ENCODE assay signal across 12 cellular contexts in the genomic region with DNA sequence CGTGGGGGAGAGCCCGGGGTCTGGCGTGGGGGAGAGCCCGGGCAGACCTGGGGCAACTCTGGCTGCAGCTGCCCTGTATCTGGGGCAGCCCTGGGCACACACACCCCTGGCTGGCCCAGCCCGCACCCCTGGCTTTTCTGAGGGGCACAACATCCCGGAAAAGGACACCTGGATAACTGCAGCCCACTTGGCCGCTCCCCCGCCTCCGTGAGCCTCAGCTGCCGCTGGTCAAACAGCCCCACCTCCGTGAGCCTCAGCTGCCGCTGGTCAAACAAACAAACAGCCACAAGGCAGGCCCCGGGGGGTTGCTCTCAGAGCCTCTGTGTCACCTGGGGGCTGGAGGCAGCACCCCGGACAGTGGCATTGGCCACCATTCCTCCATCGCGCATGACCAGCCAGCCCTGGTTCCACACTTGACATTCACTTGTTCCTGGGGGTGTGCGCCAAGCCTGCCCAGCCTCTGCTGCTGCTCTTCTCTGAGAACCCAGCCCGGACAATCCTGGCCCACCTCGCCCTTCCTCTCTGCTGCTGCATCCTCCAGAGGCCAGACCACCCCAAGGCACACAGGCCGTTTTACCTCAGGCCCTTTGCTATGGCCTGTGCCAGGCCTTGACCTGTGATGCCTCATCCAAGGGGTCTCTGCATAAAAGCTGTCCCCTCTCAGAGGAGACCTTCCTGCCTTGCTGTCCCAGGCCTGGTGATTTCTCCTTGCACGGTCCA. TPM values are rescaled to one million over a fixed set of nuclear protein-coding genes. Genes with fewer than 3 reads are reported as not detected.
DNase-seq lines count a peak whose midpoint lies in the region; ATAC-seq, FAIRE-seq and TF ChIP-seq lines count a peak whose summit lies in the region.
"Had no signal": no experiment of that assay in that cellular context is flagged by ENCODE, and none has a peak within 500 bp of the region (broad histone marks: within the 10 kb centered on the region; RNA-seq: fewer than 3 reads in every experiment).

No MANE protein-coding gene starts in this region.

- peaks cover 49% of the 10 kb centered on the region for H3K4me1 ChIP-seq in ACC112 (ENCODE audit: control insufficient read depth, insufficient read depth, low read length, unreplicated experiment)
- H3K4me1 ChIP-seq in HEK293 (ENCODE audit: control insufficient read depth, insufficient read depth, low read length): peaks cover 22% of the 10 kb centered on the region
- H3K4me1 ChIP-seq in mammary epithelial cell (ENCODE audit: insufficient read depth, low read length): peaks cover 33% of the 10 kb centered on the region

- dilution Hi-C loops in mammary epithelial cell (cut with HindIII; ENCODE audit: low sequenced_read_pairs): no loop called here

- no peak for FAIRE-seq in RCC 7860 (lab: Jason Lieb, UNC)

- TF ChIP-seq CTCF in HEK293 (tag by site-specific recombination; IDR thresholded peaks at IDR 0.05) (no peak), mammary epithelial cell (conservative IDR thresholded peaks at IDR 0.05 in 1 of 2, IDR thresholded peaks at IDR 0.05 in 1 of 2; ENCODE audit: extremely low read depth in 1 of 2, insufficient read depth in 1 of 2, low read depth in 1 of 2, low read length in 2 of 2) (no peak)

- H3K9me3 ChIP-seq in HEK293 (ENCODE audit: control insufficient read depth, insufficient read depth, low read depth, low read length): no peaks in the 10 kb centered on the region
- no peaks in the 10 kb centered on the region for H3K9me3 ChIP-seq in mammary epithelial cell (replicated peaks; ENCODE audit: insufficient read depth, low read length)
- H3K9me3 ChIP-seq: body of pancreas had no signal

- ATAC-seq in GM21515 (IDR thresholded peaks at IDR 0.05; ENCODE audit: unreplicated experiment): no peak

- no peaks in the 10 kb centered on the region for H3K4me1 Mint-ChIP-seq in activated CD4-positive, alpha-beta T cell treated with anti-CD3 and anti-CD28 coated beads, Interleukin-2, amount 10 ng/mL, durations not matched to agents 7 days and 5 days

- in situ Hi-C loops in mammary epithelial cell (cut with MboI; ENCODE audit: low sequenced_read_pairs in 2 of 2): no loop called here

- no TSS peak for BruUV-seq in mammary epithelial cell (replicated peaks; lab: Mats Ljungman, UMichigan)

- H3K27ac Mint-ChIP-seq in activated CD4-positive, alpha-beta T cell treated with anti-CD3 and anti-CD28 coated beads, Interleukin-2, amount 10 ng/mL, durations not matched to agents 7 days and 5 days: no peak overlapping the region
- H3K27ac Mint-ChIP-seq: activated T-helper 2 cell treated with anti-CD3 and anti-CD28 coated beads, Interferon-gamma antibody, Interleukin-2, Interleukin-4, amounts not matched to agents 10 μg/mL and 5 μg/mL and 100 μg/mL, durations not matched to agents 14 hours and 24 hours and 36 hours; stimulated activated naive CD8-positive, alpha-beta T cell treated with anti-CD3 and anti-CD28 coated beads, Interleukin-15, Interleukin-2, amounts not matched to agents 100 ng/mL and 50 ng/mL, for 24 hours had no signal

- DNase-seq in mammary epithelial cell (no peak), myocyte (ENCODE audit: low read depth) (peak; percentile 31), RCC 7860 (ENCODE audit: low spot score) (no peak), nucleus accumbens (lab: John Stamatoyannopoulos, UW) (no peak)
- no peak for DNase-seq in activated CD4-positive, alpha-beta T cell treated with anti-CD3 and anti-CD28 coated beads, Interleukin-2, amount 10 ng/mL, durations not matched to agents 7 days and 5 days
- DNase-seq: effector memory CD4-positive, alpha-beta T cell had no signal

- H3K9me3 Mint-ChIP-seq in activated CD4-positive, alpha-beta T cell treated with anti-CD3 and anti-CD28 coated beads, Interleukin-2, amount 10 ng/mL, durations not matched to agents 7 days and 5 days: no peaks in the 10 kb centered on the region
- H3K9me3 Mint-ChIP-seq: activated T-helper 2 cell treated with anti-CD3 and anti-CD28 coated beads, Interferon-gamma antibody, Interleukin-2, Interleukin-4, amounts not matched to agents 10 μg/mL and 5 μg/mL and 100 μg/mL, durations not matched to agents 14 hours and 24 hours and 36 hours; stimulated activated naive CD8-positive, alpha-beta T cell treated with anti-CD3 and anti-CD28 coated beads, Interleukin-15, Interleukin-2, amounts not matched to agents 100 ng/mL and 50 ng/mL, for 24 hours had no signal

- no peaks in the 10 kb centered on the region for H4K20me1 ChIP-seq in mammary epithelial cell (ENCODE audit: insufficient read depth, low read length)

- intact Hi-C loops in mammary epithelial cell (cut with micrococcal nuclease): no loop called here

- H3K4me2 ChIP-seq in mammary epithelial cell (ENCODE audit: insufficient read depth, low read depth, low read length): peak overlapping the region; percentile 55

- POLR2A ChIA-PET in HEK293 (lab: Yijun Ruan, JAX): interaction anchor here (0.6 to 1.9 kb wide), 3 partner anchors 13 to 106 kb away, joined by 3 to 7 read pairs (median 3); a partner anchor contains a TSS
- POLR2A ChIA-PET in activated CD4-positive, alpha-beta T cell treated with anti-CD3 and anti-CD28 coated beads, Interleukin-2, amount 10 ng/mL, durations not matched to agents 7 days and 5 days (lab: Charles Lee): no interaction called here

- H3K4me3 ChIP-seq in ACC112 (ENCODE audit: low read depth, low read length) (no peak overlapping the region), HEK293 (ENCODE audit: low read depth, low read length) (no peak overlapping the region), mammary epithelial cell (replicated peaks in 1 of 3; ENCODE audit: insufficient read depth in 1 of 3, low read depth in 2 of 3, low read length in 3 of 3) (no peak overlapping the region)
- H3K4me3 ChIP-seq: body of pancreas had no signal

- H3K36me3 ChIP-seq in ACC112 (ENCODE audit: insufficient read depth, low read length): no peaks in the 10 kb centered on the region
- no peaks in the 10 kb centered on the region for H3K36me3 ChIP-seq in HEK293 (ENCODE audit: control insufficient read depth in 2 of 2, insufficient read depth in 1 of 2, low read length in 2 of 2)
- no peaks in the 10 kb centered on the region for H3K36me3 ChIP-seq in mammary epithelial cell (ENCODE audit: insufficient read depth, low read length)

- no peaks in the 10 kb centered on the region for H3K27me3 ChIP-seq in ACC112 (ENCODE audit: insufficient read depth, low read length)
- H3K27me3 ChIP-seq in mammary epithelial cell (ENCODE audit: insufficient read depth, low read length): no peaks in the 10 kb centered on the region
- H3K27me3 ChIP-seq: body of pancreas had no signal

- no peaks in the 10 kb centered on the region for H3K36me3 Mint-ChIP-seq in activated CD4-positive, alpha-beta T cell treated with anti-CD3 and anti-CD28 coated beads, Interleukin-2, amount 10 ng/mL, durations not matched to agents 7 days and 5 days (ENCODE audit: low read depth)

- H2AFZ ChIP-seq in ACC112 (ENCODE audit: low read length, unreplicated experiment) (no peak overlapping the region), mammary epithelial cell (ENCODE audit: low read depth, low read length) (no peak overlapping the region)

- no peaks in the 10 kb centered on the region for H3K27me3 Mint-ChIP-seq in activated CD4-positive, alpha-beta T cell treated with anti-CD3 and anti-CD28 coated beads, Interleukin-2, amount 10 ng/mL, durations not matched to agents 7 days and 5 days
- H3K27me3 Mint-ChIP-seq: stimulated activated naive CD8-positive, alpha-beta T cell treated with anti-CD3 and anti-CD28 coated beads, Interleukin-15, Interleukin-2, amounts not matched to agents 100 ng/mL and 50 ng/mL, for 24 hours had no signal

- WGBS in mammary epithelial cell (ENCODE audit: low coverage, missing lambda C conversion rate): 86% methylated on average over 17 of the region's 21 CpGs

- peak overlapping the region; percentile 25; the same call in 1 of the 2 replicates for H3K27ac ChIP-seq in ACC112 (ENCODE audit: low read depth, low read length)
- no peak overlapping the region for H3K27ac ChIP-seq in HEK293 (ENCODE audit: extremely low read depth, low read depth, low read length)
- H3K27ac ChIP-seq in mammary epithelial cell (ENCODE audit: insufficient read depth, low read depth, low read length): peak overlapping the region; percentile 6
- H3K27ac ChIP-seq: body of pancreas had no signal

- no peak overlapping the region for H3K4me3 Mint-ChIP-seq in activated CD4-positive, alpha-beta T cell treated with anti-CD3 and anti-CD28 coated beads, Interleukin-2, amount 10 ng/mL, durations not matched to agents 7 days and 5 days
- H3K4me3 Mint-ChIP-seq: stimulated activated naive CD8-positive, alpha-beta T cell treated with anti-CD3 and anti-CD28 coated beads, Interleukin-15, Interleukin-2, amounts not matched to agents 100 ng/mL and 50 ng/mL, for 24 hours had no signal

- CTCF ChIA-PET in HEK293 (lab: Yijun Ruan, JAX): interaction anchor here (0.8 to 1.0 kb wide), 2 partner anchors 13 to 39 kb away, joined by 3 to 4 read pairs; no protein-coding TSS in a partner anchor
- CTCF ChIA-PET in mammary epithelial cell (lab: Charles Lee; ENCODE audit: low non-redundant PET): no interaction called here
- CTCF ChIA-PET in activated CD4-positive, alpha-beta T cell treated with anti-CD3 and anti-CD28 coated beads, Interleukin-2, amount 10 ng/mL, durations not matched to agents 7 days and 5 days (lab: Charles Lee): interaction anchor here (1.3 kb wide), 1 partner anchor 11 kb away, joined by 4 read pairs; no protein-coding TSS in a partner anchor

- H3K9ac ChIP-seq in mammary epithelial cell (ENCODE audit: insufficient read depth, low read length): no peak overlapping the region

- H3K79me2 ChIP-seq in ACC112 (ENCODE audit: control insufficient read depth, insufficient read depth, low read length, unreplicated experiment): no peaks in the 10 kb centered on the region
- peaks cover 5% of the 10 kb centered on the region for H3K79me2 ChIP-seq in mammary epithelial cell (ENCODE audit: insufficient read depth, low read length)

TF ChIP-seq in HEK293, 187 proteins besides CTCF, POLR2A, EP300 and RAD21 (continues in another document):
- no peak for TF ChIP-seq ZNF121 (tag by site-specific recombination; IDR thresholded peaks at IDR 0.05)
- TF ChIP-seq ZNF571 (tag by site-specific recombination; IDR thresholded peaks at IDR 0.05): 0 out of 2 replicates have a peak, but pooled peaks have one; percentile 32
- no peak for TF ChIP-seq ZNF626 (tag by site-specific recombination; IDR thresholded peaks at IDR 0.05)
- TF ChIP-seq SETDB1 (IDR thresholded peaks at IDR 0.05; ENCODE audit: insufficient read length, low read length): no peak
- no peak for TF ChIP-seq SP7 (tag by site-specific recombination; IDR thresholded peaks at IDR 0.05)
- peak; percentile 66 for TF ChIP-seq ZNF600 (tag by site-specific recombination; IDR thresholded peaks at IDR 0.05)
- TF ChIP-seq ZNF175 (tag by site-specific recombination; IDR thresholded peaks at IDR 0.05): no peak

RNA-seq across cellular contexts. Expression of a gene that starts 19.9 kb away (rescaled TPM):
- total RNA-seq in mammary epithelial cell (10 to 100 TPM; 39.5 to 50.0 TPM), myocyte (21.7 and 23.6 TPM in 2 replicates)
- polyA plus RNA-seq in mammary epithelial cell: 18.8 TPM
- polyA minus RNA-seq in mammary epithelial cell: 7.5 TPM
- polyA plus RNA-seq in myocyte (2012): 21.0 TPM
- total RNA-seq in activated CD4-positive, alpha-beta T cell treated with anti-CD3 and anti-CD28 coated beads, Interleukin-2, amount 10 ng/mL, durations not matched to agents 7 days and 5 days: 10 to 100 TPM; 24.0 to 24.4 TPM
